2 cellular contexts compared by ENCODE assay signal in genomic region chr4:151389799-151390198, GRCh38. TPM values are rescaled to one million over a fixed set of nuclear protein-coding genes. Genes with fewer than 3 reads are reported as not detected.
"Had no signal": no experiment of that assay in that cellular context is flagged by ENCODE, and none has a peak within 500 bp of the region (broad histone marks: within the 10 kb centered on the region; RNA-seq: fewer than 3 reads in every experiment).

No MANE protein-coding gene starts in this region.

RNA-seq across cellular contexts. Expression of gene FHIP1A, which starts 19.2 kb away (rescaled TPM):
- total RNA-seq: neural crest cell had no signal
- polyA plus RNA-seq: neural cell had no signal
